ENCODE assay signal across 17 cellular contexts in genomic region chrX:46929439-46930018, GRCh38. TPM values are rescaled to one million over a fixed set of nuclear protein-coding genes. Genes with fewer than 3 reads are reported as not detected.
DNase-seq lines count a peak whose midpoint lies in the region; ATAC-seq and TF ChIP-seq lines count a peak whose summit lies in the region.
"Had no signal": no experiment of that assay in that cellular context is flagged by ENCODE, and none has a peak within 500 bp of the region (broad histone marks: within the 10 kb centered on the region; RNA-seq: fewer than 3 reads in every experiment).

No MANE protein-coding gene starts in this region.

- H3K27me3 Mint-ChIP-seq in activated CD4-positive, alpha-beta T cell treated with anti-CD3 and anti-CD28 coated beads for 36 hours: peaks cover 6% of the 10 kb centered on the region
- H3K27me3 Mint-ChIP-seq in activated B cell treated with CpG ODN at 0.5 μM for 24 hours: no peaks in the 10 kb centered on the region
- H3K27me3 Mint-ChIP-seq in stimulated activated memory B cell treated with anti-CD40 and anti-IgM and Interleukin-4, amounts not matched to agents 10 μg/mL and 1 μg/mL and 100 μg/mL, for 72 hours: no peaks in the 10 kb centered on the region
- H3K27me3 Mint-ChIP-seq: IgD-negative memory B cell had no signal

- H3K4me3 Mint-ChIP-seq in activated CD4-positive, alpha-beta T cell treated with anti-CD3 and anti-CD28 coated beads for 36 hours: no peak overlapping the region
- H3K4me3 Mint-ChIP-seq in activated B cell treated with CpG ODN at 0.5 μM for 24 hours: no peak overlapping the region
- no peak overlapping the region for H3K4me3 Mint-ChIP-seq in stimulated activated memory B cell treated with anti-CD40 and anti-IgM and Interleukin-4, amounts not matched to agents 10 μg/mL and 1 μg/mL and 100 μg/mL, for 72 hours
- H3K4me3 Mint-ChIP-seq: activated CD8-positive, alpha-beta memory T cell treated with anti-CD3 and anti-CD28 coated beads, Interleukin-2, amount 10 ng/mL, durations not matched to agents 7 days and 5 days; activated naive CD4-positive, alpha-beta T cell treated with anti-CD3 and anti-CD28 coated beads for 36 hours; IgD-negative memory B cell; neural progenitor cell had no signal

- peak overlapping the region; percentile 0 for H3K27ac Mint-ChIP-seq in activated CD4-positive, alpha-beta T cell treated with anti-CD3 and anti-CD28 coated beads for 36 hours
- H3K27ac Mint-ChIP-seq in activated B cell treated with CpG ODN at 0.5 μM for 24 hours: peak overlapping the region; percentile 10
- H3K27ac Mint-ChIP-seq in stimulated activated memory B cell treated with anti-CD40 and anti-IgM and Interleukin-4, amounts not matched to agents 10 μg/mL and 1 μg/mL and 100 μg/mL, for 72 hours: peak overlapping the region; percentile 8
- H3K27ac Mint-ChIP-seq: activated CD8-positive, alpha-beta memory T cell treated with anti-CD3 and anti-CD28 coated beads, Interleukin-2, amount 10 ng/mL, durations not matched to agents 7 days and 5 days; activated naive CD4-positive, alpha-beta T cell treated with anti-CD3 and anti-CD28 coated beads for 36 hours; neural progenitor cell had no signal

- CTCF ChIA-PET in activated CD4-positive, alpha-beta T cell treated with anti-CD3 and anti-CD28 coated beads for 36 hours (lab: Charles Lee): interaction anchor here (0.6 to 1.5 kb wide), 2 partner anchors 12 to 314 kb away, joined by 3 to 4 read pairs; no protein-coding TSS in a partner anchor
- CTCF ChIA-PET in activated B cell treated with CpG ODN at 0.5 μM for 24 hours (lab: Charles Lee): no interaction called here

- intact Hi-C loops in activated CD4-positive, alpha-beta T cell treated with anti-CD3 and anti-CD28 coated beads for 36 hours (cut with DNase I, micrococcal nuclease): no loop called here
- intact Hi-C loops in activated B cell treated with CpG ODN at 0.5 μM for 24 hours (cut with micrococcal nuclease): loop anchor here (5.0 kb wide), 1 partner anchor 38 kb away; no protein-coding TSS in a partner anchor

- H3K36me3 Mint-ChIP-seq in activated CD4-positive, alpha-beta T cell treated with anti-CD3 and anti-CD28 coated beads for 36 hours (ENCODE audit: low read depth): no peaks in the 10 kb centered on the region
- peaks cover 11% of the 10 kb centered on the region for H3K36me3 Mint-ChIP-seq in activated B cell treated with CpG ODN at 0.5 μM for 24 hours (ENCODE audit: low read depth)
- peaks cover 27% of the 10 kb centered on the region for H3K36me3 Mint-ChIP-seq in stimulated activated memory B cell treated with anti-CD40 and anti-IgM and Interleukin-4, amounts not matched to agents 10 μg/mL and 1 μg/mL and 100 μg/mL, for 72 hours
- H3K36me3 Mint-ChIP-seq: activated CD8-positive, alpha-beta memory T cell treated with anti-CD3 and anti-CD28 coated beads, Interleukin-2, amount 10 ng/mL, durations not matched to agents 7 days and 5 days had no signal

- no peak for TF ChIP-seq CTCF in activated B cell treated with CpG ODN at 0.5 μM for 24 hours (IDR thresholded peaks at IDR 0.05)
- no peak for TF ChIP-seq CTCF in fibroblast of pulmonary artery (IDR thresholded peaks at IDR 0.05; ENCODE audit: low read length, missing control alignments)
- TF ChIP-seq CTCF in GM20000 (IDR thresholded peaks at IDR 0.05; ENCODE audit: extremely low read depth, missing control alignments): no peak

- H3K4me1 Mint-ChIP-seq in activated CD4-positive, alpha-beta T cell treated with anti-CD3 and anti-CD28 coated beads for 36 hours: peaks cover 3% of the 10 kb centered on the region
- H3K4me1 Mint-ChIP-seq in activated B cell treated with CpG ODN at 0.5 μM for 24 hours: peaks cover 43% of the 10 kb centered on the region
- peaks cover 40% of the 10 kb centered on the region for H3K4me1 Mint-ChIP-seq in stimulated activated memory B cell treated with anti-CD40 and anti-IgM and Interleukin-4, amounts not matched to agents 10 μg/mL and 1 μg/mL and 100 μg/mL, for 72 hours
- H3K4me1 Mint-ChIP-seq: activated CD8-positive, alpha-beta memory T cell treated with anti-CD3 and anti-CD28 coated beads, Interleukin-2, amount 10 ng/mL, durations not matched to agents 7 days and 5 days had no signal

- no peak for ATAC-seq in activated CD4-positive, alpha-beta T cell treated with anti-CD3 and anti-CD28 coated beads for 36 hours
- ATAC-seq in activated B cell treated with CpG ODN at 0.5 μM for 24 hours (ENCODE audit: low read depth): no peak
- ATAC-seq in stimulated activated memory B cell treated with anti-CD40 and anti-IgM and Interleukin-4, amounts not matched to agents 10 μg/mL and 1 μg/mL and 100 μg/mL, for 72 hours: no peak
- no peak for ATAC-seq in HG02763 (IDR thresholded peaks at IDR 0.05; ENCODE audit: unreplicated experiment)
- ATAC-seq in GM21737 (IDR thresholded peaks at IDR 0.05; ENCODE audit: unreplicated experiment): no peak
- ATAC-seq: activated CD8-positive, alpha-beta memory T cell treated with anti-CD3 and anti-CD28 coated beads, Interleukin-2, amount 10 ng/mL, durations not matched to agents 7 days and 5 days; stimulated activated naive CD8-positive, alpha-beta T cell treated with anti-CD3 and anti-CD28 coated beads, Interleukin-15, Interleukin-2, amounts not matched to agents 100 U/mL and 50 U/mL, for 24 hours had no signal

- no peaks in the 10 kb centered on the region for H3K9me3 Mint-ChIP-seq in activated CD4-positive, alpha-beta T cell treated with anti-CD3 and anti-CD28 coated beads for 36 hours (ENCODE audit: low read depth)
- no peaks in the 10 kb centered on the region for H3K9me3 Mint-ChIP-seq in activated B cell treated with CpG ODN at 0.5 μM for 24 hours
- no peaks in the 10 kb centered on the region for H3K9me3 Mint-ChIP-seq in stimulated activated memory B cell treated with anti-CD40 and anti-IgM and Interleukin-4, amounts not matched to agents 10 μg/mL and 1 μg/mL and 100 μg/mL, for 72 hours
- H3K9me3 Mint-ChIP-seq: activated naive CD4-positive, alpha-beta T cell treated with anti-CD3 and anti-CD28 coated beads for 36 hours; IgD-negative memory B cell had no signal

- DNase-seq in activated CD4-positive, alpha-beta T cell treated with anti-CD3 and anti-CD28 coated beads for 36 hours: no peak
- no peak for DNase-seq in activated CD4-positive, alpha-beta T cell treated with anti-CD3 and anti-CD28 coated beads for 48 hours
- DNase-seq in activated B cell treated with CpG ODN at 0.5 μM for 24 hours (no peak), fibroblast of pulmonary artery (ENCODE audit: low read depth) (peak; percentile 29), GM20000 (ENCODE audit: low spot score) (no peak)
- DNase-seq: activated CD8-positive, alpha-beta memory T cell treated with anti-CD3 and anti-CD28 coated beads, Interleukin-2, amount 10 ng/mL, durations not matched to agents 7 days and 5 days; activated naive CD4-positive, alpha-beta T cell treated with anti-CD3 and anti-CD28 coated beads for 36 hours; NCI-H1417; NCI-H446 treated with DMSO at 0.1 percent for 48 hours; sigmoid colon; stimulated activated naive CD8-positive, alpha-beta T cell treated with anti-CD3 and anti-CD28 coated beads, Interleukin-15, Interleukin-2, amounts not matched to agents 100 U/mL and 50 U/mL, for 24 hours; WERI-Rb-1 had no signal

- POLR2A ChIA-PET in activated CD4-positive, alpha-beta T cell treated with anti-CD3 and anti-CD28 coated beads for 36 hours (lab: Charles Lee): no interaction called here
- POLR2A ChIA-PET in activated B cell treated with CpG ODN at 0.5 μM for 24 hours (lab: Charles Lee): no interaction called here

- H3K4me3 ChIP-seq in fibroblast of pulmonary artery (replicated peaks; ENCODE audit: low read depth, low read length): no peak overlapping the region
- H3K4me3 ChIP-seq: neural progenitor cell, sigmoid colon had no signal

RNA-seq across cellular contexts. Expression of gene JADE3, which starts 17.3 kb away (rescaled TPM):
- 1 to 10 TPM; 1.5 to 2.7 TPM for total RNA-seq in activated CD4-positive, alpha-beta T cell treated with anti-CD3 and anti-CD28 coated beads for 36 hours
- total RNA-seq in activated B cell treated with CpG ODN at 0.5 μM for 24 hours: 45.3 and 48.4 TPM in 2 replicates

Comparison
In these comparisons a context has a peak if more than half of its experiments do, and no peak if none do; other contexts are left out.
1. RNA of gene JADE3, which starts 17.3 kb away (total RNA-seq): 45.3 to 48.4 TPM in activated B cell treated with CpG ODN at 0.5 μM for 24 hours; 1.5 to 2.7 TPM in activated CD4-positive, alpha-beta T cell treated with anti-CD3 and anti-CD28 coated beads for 36 hours; every median in the first group is over 10 times any median in the second.
2. Peak in every context shown above with its lines, with median percentiles within 50 percentile points of each other: H3K27ac Mint-ChIP-seq.